29 cellular contexts compared by ENCODE assay signal in genomic region chr6:38938741-38939140, GRCh38.
"Had no signal": no experiment of that assay in that cellular context is flagged by ENCODE, and none has a peak within 500 bp of the region (broad histone marks: within the 10 kb centered on the region; RNA-seq: fewer than 3 reads in every experiment).

No MANE protein-coding gene starts in this region.

- H3K9me3 ChIP-seq: ovary, psoas muscle, right lobe of liver, sigmoid colon, suprapubic skin, testis, tibial artery, transverse colon, upper lobe of right lung, uterus had no signal

- H3K27me3 ChIP-seq: neural progenitor cell, ovary, right lobe of liver, sigmoid colon, suprapubic skin, testis, transverse colon, upper lobe of right lung, uterus had no signal

- H3K79me2 ChIP-seq: parathyroid adenoma had no signal

- FAIRE-seq: small intestine had no signal

- ATAC-seq: natural killer cell; psoas muscle; right cardiac atrium; right lobe of liver; stimulated activated effector memory CD8-positive, alpha-beta T cell treated with anti-CD3 and anti-CD28 coated beads, Interleukin-12 subunit alpha, Interleukin-12 subunit beta, amount 100 ng/mL, for 72 hours; upper lobe of right lung had no signal

- H3K27ac Mint-ChIP-seq: naive B cell; natural killer cell; nephron; neural progenitor cell; progenitor cell of endocrine pancreas; stimulated activated effector memory CD8-positive, alpha-beta T cell treated with anti-CD3 and anti-CD28 coated beads, Interleukin-12 subunit alpha, Interleukin-12 subunit beta, amount 100 ng/mL, for 72 hours; type B pancreatic cell had no signal

- H3K4me1 Mint-ChIP-seq: naive B cell; natural killer cell; nephron; stimulated activated effector memory CD8-positive, alpha-beta T cell treated with anti-CD3 and anti-CD28 coated beads, Interleukin-12 subunit alpha, Interleukin-12 subunit beta, amount 100 ng/mL, for 72 hours had no signal

- H3K36me3 ChIP-seq: neural progenitor cell, ovary, right lobe of liver, sigmoid colon, suprapubic skin, tibial artery, transverse colon, upper lobe of right lung, uterus had no signal

- H3K4me2 ChIP-seq: neural progenitor cell had no signal

- H3K9me3 Mint-ChIP-seq: natural killer cell; neural progenitor cell; stimulated activated effector memory CD8-positive, alpha-beta T cell treated with anti-CD3 and anti-CD28 coated beads, Interleukin-12 subunit alpha, Interleukin-12 subunit beta, amount 100 ng/mL, for 72 hours; type B pancreatic cell had no signal

- H3K4me3 ChIP-seq: neural progenitor cell, ovary, psoas muscle, right lobe of liver, sigmoid colon, suprapubic skin, testis, tibial artery, transverse colon, upper lobe of right lung, uterus had no signal

- H3K27ac ChIP-seq: neural progenitor cell, ovary, parathyroid adenoma, psoas muscle, right lobe of liver, sigmoid colon, suprapubic skin, testis, tibial artery, transverse colon, upper lobe of right lung, uterus had no signal

- H3K9ac ChIP-seq: neural progenitor cell, parathyroid adenoma had no signal

- H2AFZ ChIP-seq: neural progenitor cell, parathyroid adenoma had no signal

- H3K4me1 ChIP-seq: parathyroid adenoma, psoas muscle, right lobe of liver, sigmoid colon, suprapubic skin, testis, tibial artery, transverse colon, upper lobe of right lung, uterus had no signal

- H3K4me3 Mint-ChIP-seq: naive B cell; natural killer cell; nephron; neural progenitor cell; stimulated activated effector memory CD8-positive, alpha-beta T cell treated with anti-CD3 and anti-CD28 coated beads, Interleukin-12 subunit alpha, Interleukin-12 subunit beta, amount 100 ng/mL, for 72 hours; stimulated activated naive CD8-positive, alpha-beta T cell treated with anti-CD3 and anti-CD28 coated beads, Interleukin-15, Interleukin-2, amounts not matched to agents 100 ng/mL and 50 ng/mL, for 24 hours; type B pancreatic cell had no signal

- DNase-seq: naive B cell; natural killer cell; occipital lobe; ovary; posterior cingulate gyrus; psoas muscle; right cardiac atrium; right lobe of liver; sigmoid colon; small intestine; stimulated activated CD4-positive, alpha-beta T cell treated with anti-CD3 and anti-CD28 coated beads, Interleukin-15, amount 100 ng/mL, for 24 hours; stimulated activated CD4-positive, alpha-beta T cell treated with anti-CD3 and anti-CD28 coated beads, Interleukin-2, amount 100 ng/mL, for 24 hours; stimulated activated CD4-positive, alpha-beta T cell treated with anti-CD3 and anti-CD28 coated beads, Interleukin-2, amount 100 ng/mL, for 48 hours; stimulated activated CD4-positive, alpha-beta T cell treated with anti-CD3 and anti-CD28 coated beads, Interleukin-4, amount 100 ng/mL, for 24 hours; stimulated activated naive CD4-positive, alpha-beta T cell; substantia nigra; testis; tibial artery; transverse colon; upper lobe of right lung; uterus had no signal

- H3K36me3 Mint-ChIP-seq: naive B cell; natural killer cell; neural progenitor cell; stimulated activated effector memory CD8-positive, alpha-beta T cell treated with anti-CD3 and anti-CD28 coated beads, Interleukin-12 subunit alpha, Interleukin-12 subunit beta, amount 100 ng/mL, for 72 hours; type B pancreatic cell had no signal
